Comparison of ENCODE assay signal across 11 cellular contexts in the genomic region with DNA sequence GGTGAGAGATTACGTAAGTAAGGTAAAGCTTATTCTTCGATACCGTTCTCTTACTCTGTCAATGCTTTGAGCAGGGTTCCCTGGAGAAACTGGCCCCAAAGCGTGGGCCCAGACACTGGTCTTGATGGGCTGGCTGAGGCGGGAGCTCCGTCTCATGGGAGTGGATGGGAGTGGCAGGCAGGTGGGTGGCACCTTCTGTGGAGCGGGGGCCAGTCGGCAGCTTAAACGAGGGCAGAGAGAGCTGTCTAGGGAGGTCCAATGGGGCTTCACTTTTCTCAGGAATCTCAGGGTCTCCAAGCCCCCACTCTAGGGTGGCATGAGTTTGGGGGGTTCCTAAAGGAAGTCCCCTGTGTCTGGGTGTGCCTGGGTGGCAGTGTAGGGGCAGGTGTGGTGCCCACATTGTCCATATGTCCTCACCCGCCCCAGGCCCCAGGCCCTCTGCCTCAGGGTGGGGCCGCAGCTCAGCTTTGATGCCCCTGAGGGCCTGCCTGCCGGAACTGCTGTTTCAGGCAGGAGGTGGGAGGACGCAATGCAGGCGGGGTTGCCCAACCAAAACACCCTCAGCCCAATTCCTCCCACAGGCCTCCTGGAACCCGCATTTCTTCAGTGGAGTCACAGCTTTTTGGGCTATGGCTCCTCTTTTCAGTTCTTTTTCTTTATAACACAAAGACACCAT. TPM values are rescaled to one million over a fixed set of nuclear protein-coding genes. Genes with fewer than 3 reads are reported as not detected.
DNase-seq lines count a peak whose midpoint lies in the region; ATAC-seq, FAIRE-seq and TF ChIP-seq lines count a peak whose summit lies in the region.
"Had no signal": no experiment of that assay in that cellular context is flagged by ENCODE, and none has a peak within 500 bp of the region (broad histone marks: within the 10 kb centered on the region; RNA-seq: fewer than 3 reads in every experiment).

No MANE protein-coding gene starts in this region.

- intact Hi-C loops in right cardiac atrium (cut with DNase I) (no loop called here), left ventricle myocardium superior (cut with micrococcal nuclease) (no loop called here), HepG2 (cut with micrococcal nuclease; ENCODE audit: unreplicated experiment) (no loop called here), vagina (cut with DNase I) (no loop called here)

- H2AFZ ChIP-seq in HepG2 (ENCODE audit: low read length): no peak overlapping the region

- TF ChIP-seq CTCF in HepG2 (CRISPR knock-in tag; IDR thresholded peaks at IDR 0.05) (no peak), vagina (IDR thresholded peaks at IDR 0.05) (no peak)

- H3K9ac ChIP-seq in HepG2 (ENCODE audit: insufficient read depth, low read depth, low read length): no peak overlapping the region

- in situ Hi-C loops in HepG2 (cut with HindIII; ENCODE audit: extremely low pct_ligation_motif_present, low pct_unique_long_range_greater_than_20kb): no loop called here

- TF ChIP-seq EP300 in HepG2 (IDR thresholded peaks at IDR 0.05; ENCODE audit: low read depth in 2 of 2, low read length in 2 of 2) (no peak), HepG2 (CRISPR knock-in tag; IDR thresholded peaks at IDR 0.05; ENCODE audit: borderline replicate concordance) (no peak)

- H3K36me3 ChIP-seq in HepG2 (replicated peaks in 1 of 2; ENCODE audit: control insufficient read depth in 1 of 2, insufficient read depth in 2 of 2, low read length in 2 of 2): no peaks in the 10 kb centered on the region
- H3K36me3 ChIP-seq in vagina: no peaks in the 10 kb centered on the region
- H3K36me3 ChIP-seq: cardiac muscle cell had no signal

- DNase-seq in right cardiac atrium (peak in 2 of 3 donors; percentile 37 to 45), left ventricle myocardium superior (no peak), SKM-1 treated with dmso at 0.1 percent for 144 hours (lab: John Stamatoyannopoulos, UW; ENCODE audit: unreplicated experiment) (peak; percentile 70), HepG2 (ENCODE audit: low spot score) (no peak), vagina (ENCODE audit: extremely low spot score in 2 of 2) (no peak), NCI-H510A treated with DMSO at 0.1 percent for 48 hours (lab: John Stamatoyannopoulos, UW) (no peak)
- DNase-seq in stimulated activated naive CD4-positive, alpha-beta T cell (lab: John Stamatoyannopoulos, UW): no peak
- DNase-seq: NCI-H510A had no signal

- no peak overlapping the region for H3K4me3 ChIP-seq in right cardiac atrium (ENCODE audit: low read length)
- no peak overlapping the region; a peak in 1 of 6 replicates for H3K4me3 ChIP-seq in HepG2 (replicated peaks in 1 of 3; ENCODE audit: insufficient read depth in 1 of 3, low read depth in 2 of 3, low read length in 3 of 3)
- H3K4me3 ChIP-seq in vagina: no peak overlapping the region
- H3K4me3 ChIP-seq: cardiac muscle cell had no signal

- 88% methylated on average over 15 of the region's 15 CpGs for WGBS in right cardiac atrium
- 56% methylated on average over 12 of the region's 15 CpGs for WGBS in HepG2 (ENCODE audit: low lambda C conversion rate)

- CTCF ChIA-PET in HepG2 (lab: Yijun Ruan, JAX; ENCODE audit: low intra/inter-chr PET ratio, low total read pairs): no interaction called here

- H4K20me1 ChIP-seq in HepG2 (ENCODE audit: insufficient read depth, low read length): no peaks in the 10 kb centered on the region

- ATAC-seq in right cardiac atrium (no peak), left ventricle myocardium superior (no peak), HepG2 (no peak), GM21528 (IDR thresholded peaks at IDR 0.05; ENCODE audit: low FRiP score, unreplicated experiment) (no peak)
- ATAC-seq: SK-N-SH treated with all-trans-retinoic acid at 6 μM for 48 hours had no signal

- H3K27ac ChIP-seq in right cardiac atrium (ENCODE audit: low read length) (no peak overlapping the region), HepG2 (ENCODE audit: extremely low read length, insufficient read depth, low read length) (no peak overlapping the region), vagina (peak overlapping the region; percentile 28)
- H3K27ac ChIP-seq: cardiac muscle cell had no signal

- H3K4me1 ChIP-seq in right cardiac atrium (ENCODE audit: control insufficient read depth, insufficient read depth, low read length): peaks cover 15% of the 10 kb centered on the region
- peaks cover 49% of the 10 kb centered on the region for H3K4me1 ChIP-seq in HepG2 (ENCODE audit: insufficient read depth, low read length)
- peaks cover 49% of the 10 kb centered on the region for H3K4me1 ChIP-seq in vagina

- H3K9me3 ChIP-seq in right cardiac atrium (ENCODE audit: control insufficient read depth, low read length) (no peaks in the 10 kb centered on the region), HepG2 (ENCODE audit: low read length) (no peaks in the 10 kb centered on the region), vagina (no peaks in the 10 kb centered on the region)

- POLR2A ChIA-PET in HepG2 (lab: Yijun Ruan, JAX): no interaction called here

- peak overlapping the region; percentile 83; the same call in 1 of the 2 replicates for H3K4me2 ChIP-seq in HepG2 (ENCODE audit: low read depth, low read length)

- no peak for TF ChIP-seq RAD21 in HepG2 (CRISPR knock-in tag; IDR thresholded peaks at IDR 0.05)

- BruUV-seq in HepG2 (replicated peaks; lab: Mats Ljungman, UMichigan): no TSS peak

- H3K27me3 ChIP-seq in right cardiac atrium (ENCODE audit: control insufficient read depth, insufficient read depth) (no peaks in the 10 kb centered on the region), HepG2 (ENCODE audit: control insufficient read depth in 1 of 2, insufficient read depth in 2 of 2, low read length in 2 of 2) (peaks cover 0 to 30% of the 10 kb centered on the region in 2 experiments; a peak in 4 of 5 replicates), vagina (no peaks in the 10 kb centered on the region)
- H3K27me3 ChIP-seq: cardiac muscle cell had no signal

- TF ChIP-seq POLR2A in HepG2 (IDR thresholded peaks at IDR 0.05; ENCODE audit: insufficient read depth in 1 of 2, low read depth in 2 of 2, low read length in 2 of 2) (no peak), vagina (IDR thresholded peaks at IDR 0.05) (no peak)

- FAIRE-seq in HepG2 (lab: Jason Lieb, UNC): no peak

- H3K79me2 ChIP-seq in HepG2 (ENCODE audit: insufficient read depth, low read length): no peaks in the 10 kb centered on the region

TF ChIP-seq in HepG2, 621 proteins besides CTCF, POLR2A, EP300 and RAD21:
- no peak for TF ChIP-seq ZNF777 (CRISPR knock-in tag; IDR thresholded peaks at IDR 0.05)
- 0 out of 2 replicates have a peak, but pooled peaks have one; percentile 23 for TF ChIP-seq MXD1 (CRISPR knock-in tag; IDR thresholded peaks at IDR 0.05)
- TF ChIP-seq LCORL (IDR thresholded peaks at IDR 0.05): no peak
- no peak for TF ChIP-seq LCORL (CRISPR knock-in tag; IDR thresholded peaks at IDR 0.05)

RNA-seq across cellular contexts. Expression of gene FOSL2, which starts 32.5 kb away (rescaled TPM):
- total RNA-seq in right cardiac atrium (100 to 1,000 TPM in 1 of 4 donors, 10 to 100 TPM in 3; 38.9 to 128 (median 56.6) TPM), left ventricle myocardium superior (45.7 TPM), HepG2 (2016; rRNA removed; fragmentation: Illumina TruSeq; extraction: Trizol) (2.3 and 3.4 TPM in 2 replicates), vagina (213 TPM)
- polyA plus RNA-seq in right cardiac atrium (46.4 TPM), HepG2 (2011; rRNA removed) (18.1 and 20.1 TPM in 2 replicates)
- total RNA-seq in HepG2 (2016; cell fraction: cytosol; rRNA removed; fragmentation: Illumina TruSeq; extraction: Trizol; ENCODE audit: low read depth): 0.53 and 0.61 TPM in 2 replicates
- total RNA-seq in HepG2 (2016; cell fraction: insoluble cytoplasmic fraction; rRNA removed; fragmentation: Illumina TruSeq; extraction: Trizol): 2.2 and 4.1 TPM in 2 replicates
- 1.3 and 1.4 TPM in 2 replicates for total RNA-seq in HepG2 (2016; cell fraction: membrane; rRNA removed; fragmentation: Illumina TruSeq; extraction: Trizol)
- 3.7 and 5.1 TPM in 2 replicates for total RNA-seq in HepG2 (2016; cell fraction: nucleus; rRNA removed; fragmentation: Illumina TruSeq; extraction: Trizol)
- 10.9 and 11.2 TPM in 2 replicates for polyA plus RNA-seq in HepG2 (2011; cell fraction: cytosol; rRNA removed)
- 37.0 and 47.3 TPM in 2 replicates for polyA plus RNA-seq in HepG2 (2011; cell fraction: nucleus; rRNA removed)
- 25.1 and 31.2 TPM in 2 replicates for polyA plus RNA-seq in HepG2 (2012)
- 0.21 and 0.26 TPM in 2 replicates for polyA plus RNA-seq in HepG2 (2016; cell fraction: cytosol; fragmentation: Illumina TruSeq; extraction: Trizol; ENCODE audit: low read depth)
- 2.0 and 2.4 TPM in 2 replicates for polyA plus RNA-seq in HepG2 (2016; cell fraction: insoluble cytoplasmic fraction; fragmentation: Illumina TruSeq; extraction: Trizol; ENCODE audit: low read depth)
- 0.46 and 0.51 TPM in 2 replicates for polyA plus RNA-seq in HepG2 (2016; cell fraction: membrane; fragmentation: Illumina TruSeq; extraction: Trizol; ENCODE audit: low read depth)
- 3.9 and 4.9 TPM in 2 replicates for polyA plus RNA-seq in HepG2 (2016; cell fraction: nucleus; fragmentation: Illumina TruSeq; extraction: Trizol; ENCODE audit: insufficient read depth, low read depth)
- polyA minus RNA-seq in HepG2 (2011; rRNA and poly(A)+ RNA removed; ENCODE audit: low replicate concordance): 62.9 and 84.8 TPM in 2 replicates
- polyA minus RNA-seq in HepG2 (2011; cell fraction: cytosol; rRNA and poly(A)+ RNA removed): 27.1 and 28.7 TPM in 2 replicates
- polyA minus RNA-seq in HepG2 (2011; cell fraction: nucleus; rRNA and poly(A)+ RNA removed): 47.9 and 53.6 TPM in 2 replicates

Comparison
In these comparisons a context has a peak if more than half of its experiments do, and no peak if none do; other contexts are left out.
1. DNase-seq: peak in right cardiac atrium (2 of 3) and SKM-1 treated with dmso at 0.1 percent for 144 hours (single experiment); none in left ventricle myocardium superior (single experiment), HepG2 (single experiment), vagina (0 of 2), stimulated activated naive CD4-positive, alpha-beta T cell (0 of 6) and NCI-H510A treated with DMSO at 0.1 percent for 48 hours (single experiment).